In the genomic region with DNA sequence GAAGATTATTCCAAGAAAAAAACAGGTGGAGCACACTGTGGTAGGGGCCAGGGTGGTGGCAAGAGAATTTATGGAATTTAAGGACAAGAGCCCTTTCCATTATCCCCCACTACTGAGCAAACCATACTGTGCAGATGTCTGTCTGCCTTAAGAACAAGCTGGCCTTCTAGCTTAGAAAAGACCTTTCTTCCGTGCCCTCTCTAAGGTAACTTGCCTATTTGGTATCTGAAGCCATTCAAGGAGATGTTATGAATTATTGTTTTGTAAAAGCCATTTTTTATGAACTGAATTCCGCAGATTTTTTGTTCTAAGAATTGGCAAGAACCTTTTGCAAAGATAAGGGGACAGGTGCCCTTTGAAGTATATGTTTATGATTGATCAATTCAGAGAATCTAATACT, we compare ENCODE assay signal across 14 cellular contexts. TPM values are rescaled to one million over a fixed set of nuclear protein-coding genes. Genes with fewer than 3 reads are reported as not detected.
A peak's percentile ranks its signal among the peaks of the same experiment; 100 is the strongest.
DNase-seq lines count a peak whose midpoint lies in the region; ATAC-seq and TF ChIP-seq lines count a peak whose summit lies in the region.
"Had no signal": no experiment of that assay in that cellular context is flagged by ENCODE, and none has a peak within 500 bp of the region (broad histone marks: within the 10 kb centered on the region; RNA-seq: fewer than 3 reads in every experiment).

No MANE protein-coding gene starts in this region.

- CTCF ChIA-PET in CD8-positive, alpha-beta T cell (lab: Charles Lee): interaction anchor here (1.3 kb wide), 1 partner anchor 17 kb away, joined by 3 read pairs; no protein-coding TSS in a partner anchor
- CTCF ChIA-PET in naive thymus-derived CD4-positive, alpha-beta T cell (lab: Charles Lee): interaction anchor here (1.2 kb wide), 1 partner anchor 42 kb away, joined by 3 read pairs; no protein-coding TSS in a partner anchor

- H3K9me3 ChIP-seq in CD4-positive, CD25-positive, alpha-beta regulatory T cell (ENCODE audit: control insufficient read depth in 2 of 2, low read length in 2 of 2): no peaks in the 10 kb centered on the region
- H3K9me3 ChIP-seq in CD8-positive, alpha-beta T cell (ENCODE audit: low read length): no peaks in the 10 kb centered on the region
- no peaks in the 10 kb centered on the region for H3K9me3 ChIP-seq in naive thymus-derived CD4-positive, alpha-beta T cell (ENCODE audit: control insufficient read depth in 2 of 3, low read length in 3 of 3)

- H3K36me3 ChIP-seq in CD4-positive, CD25-positive, alpha-beta regulatory T cell (ENCODE audit: control insufficient read depth, insufficient read depth, low read length): no peaks in the 10 kb centered on the region
- no peaks in the 10 kb centered on the region for H3K36me3 ChIP-seq in CD8-positive, alpha-beta T cell (ENCODE audit: insufficient read depth, low read length)
- H3K36me3 ChIP-seq in naive thymus-derived CD4-positive, alpha-beta T cell (ENCODE audit: control insufficient read depth in 2 of 3, insufficient read depth in 3 of 3, low read length in 3 of 3): no peaks in the 10 kb centered on the region

- intact Hi-C loops in CD8-positive, alpha-beta T cell (cut with DNase I, micrococcal nuclease): loop anchor here in 1 of 2 experiments (2.0 kb wide), 1 partner anchor 13 kb away; no protein-coding TSS in a partner anchor
- intact Hi-C loops in naive thymus-derived CD4-positive, alpha-beta T cell (cut with micrococcal nuclease): loop anchor here (10.0 kb wide), 2 partner anchors 1071 to 1641 kb away; a partner anchor contains a TSS

- H3K4me3 Mint-ChIP-seq in CD4-positive, CD25-positive, alpha-beta regulatory T cell: peak overlapping the region in 3 of 4 donors; percentile 0 to 56 (median 46)
- no peak overlapping the region for H3K4me3 Mint-ChIP-seq in CD8-positive, alpha-beta T cell
- H3K4me3 Mint-ChIP-seq in activated T-helper 17 cell treated with anti-CD3 and anti-CD28 coated beads, Interleukin-2, amount 50 U/mL, for 72 hours: peak overlapping the region; percentile 65
- peak overlapping the region in 3 of 10 donors; percentile 24 to 51 (median 46) for H3K4me3 Mint-ChIP-seq in naive thymus-derived CD4-positive, alpha-beta T cell
- H3K4me3 Mint-ChIP-seq: B cell; CD8-positive, alpha-beta memory T cell had no signal

- no peaks in the 10 kb centered on the region for H3K27me3 ChIP-seq in CD4-positive, CD25-positive, alpha-beta regulatory T cell (ENCODE audit: control insufficient read depth, insufficient read depth, low read length)
- H3K27me3 ChIP-seq in CD8-positive, alpha-beta T cell (ENCODE audit: insufficient read depth, low read length): no peaks in the 10 kb centered on the region
- H3K27me3 ChIP-seq in naive thymus-derived CD4-positive, alpha-beta T cell (ENCODE audit: control insufficient read depth in 2 of 2, insufficient read depth in 2 of 2, low read length in 2 of 2): no peaks in the 10 kb centered on the region

- H3K4me1 ChIP-seq in CD4-positive, CD25-positive, alpha-beta regulatory T cell (ENCODE audit: control insufficient read depth, insufficient read depth, low read length, poor library complexity, severe bottlenecking): peaks cover 52% of the 10 kb centered on the region
- H3K4me1 ChIP-seq in CD8-positive, alpha-beta T cell (ENCODE audit: insufficient read depth, low read length): peaks cover 17% of the 10 kb centered on the region
- H3K4me1 ChIP-seq in naive thymus-derived CD4-positive, alpha-beta T cell (ENCODE audit: control insufficient read depth in 2 of 2, insufficient read depth in 2 of 2, low read length in 2 of 2): peaks cover 0 to 45% of the 10 kb centered on the region in 2 donors

- no peak for TF ChIP-seq CTCF in CD8-positive, alpha-beta T cell (IDR thresholded peaks at IDR 0.05)

- ATAC-seq in CD4-positive, CD25-positive, alpha-beta regulatory T cell (ENCODE audit: low read depth in 2 of 2): peak; percentile 54 to 67
- no peak for ATAC-seq in CD8-positive, alpha-beta T cell
- ATAC-seq in activated T-helper 17 cell treated with anti-CD3 and anti-CD28 coated beads, Interleukin-2, amount 50 U/mL, for 72 hours (replicated peaks): no peak
- ATAC-seq in naive thymus-derived CD4-positive, alpha-beta T cell: no peak
- no peak for ATAC-seq in GM18519 (IDR thresholded peaks at IDR 0.05; ENCODE audit: low FRiP score, unreplicated experiment)
- ATAC-seq: K562 had no signal

- H3K27me3 Mint-ChIP-seq in CD4-positive, CD25-positive, alpha-beta regulatory T cell: no peaks in the 10 kb centered on the region
- no peaks in the 10 kb centered on the region for H3K27me3 Mint-ChIP-seq in CD8-positive, alpha-beta T cell (ENCODE audit: low read depth)
- H3K27me3 Mint-ChIP-seq in activated T-helper 17 cell treated with anti-CD3 and anti-CD28 coated beads, Interleukin-2, amount 50 U/mL, for 72 hours: no peaks in the 10 kb centered on the region
- no peaks in the 10 kb centered on the region for H3K27me3 Mint-ChIP-seq in naive thymus-derived CD4-positive, alpha-beta T cell
- H3K27me3 Mint-ChIP-seq: B cell; CD8-positive, alpha-beta memory T cell had no signal

- peak in 1 of 3 donors; percentile 83 for DNase-seq in CD4-positive, CD25-positive, alpha-beta regulatory T cell
- no peak for DNase-seq in CD8-positive, alpha-beta T cell
- no peak for DNase-seq in naive thymus-derived CD4-positive, alpha-beta T cell
- no peak for DNase-seq in H4 (ENCODE audit: low spot score)
- DNase-seq in NCI-H748 (lab: John Stamatoyannopoulos, UW; ENCODE audit: unreplicated experiment): no peak
- DNase-seq: CD8-positive, alpha-beta memory T cell; NCI-H1092; NCI-H1694 treated with DMSO at 0.1 percent for 48 hours; NCI-H446 treated with DMSO at 0.1 percent for 48 hours; NCI-H82 had no signal

- H3K27ac Mint-ChIP-seq in CD4-positive, CD25-positive, alpha-beta regulatory T cell: peak overlapping the region; percentile 63 to 96 (median 95)
- H3K27ac Mint-ChIP-seq in CD8-positive, alpha-beta T cell: peak overlapping the region; percentile 22
- peak overlapping the region; percentile 94 for H3K27ac Mint-ChIP-seq in activated T-helper 17 cell treated with anti-CD3 and anti-CD28 coated beads, Interleukin-2, amount 50 U/mL, for 72 hours
- H3K27ac Mint-ChIP-seq in naive thymus-derived CD4-positive, alpha-beta T cell: peak overlapping the region in 8 of 9 donors; percentile 68 to 99 (median 90)
- H3K27ac Mint-ChIP-seq: B cell had no signal

- H3K4me1 Mint-ChIP-seq in CD4-positive, CD25-positive, alpha-beta regulatory T cell: peaks cover 45 to 68% (median 52%) of the 10 kb centered on the region in 4 donors
- peaks cover 48% of the 10 kb centered on the region for H3K4me1 Mint-ChIP-seq in CD8-positive, alpha-beta T cell (ENCODE audit: low read depth)
- peaks cover 43% of the 10 kb centered on the region for H3K4me1 Mint-ChIP-seq in activated T-helper 17 cell treated with anti-CD3 and anti-CD28 coated beads, Interleukin-2, amount 50 U/mL, for 72 hours
- peaks cover 21 to 65% (median 55%) of the 10 kb centered on the region in 7 donors for H3K4me1 Mint-ChIP-seq in naive thymus-derived CD4-positive, alpha-beta T cell
- H3K4me1 Mint-ChIP-seq: B cell had no signal

- H3K4me3 ChIP-seq in CD4-positive, CD25-positive, alpha-beta regulatory T cell (ENCODE audit: low read depth, low read length): no peak overlapping the region
- no peak overlapping the region for H3K4me3 ChIP-seq in CD8-positive, alpha-beta T cell (ENCODE audit: low read depth, low read length)
- no peak overlapping the region for H3K4me3 ChIP-seq in naive thymus-derived CD4-positive, alpha-beta T cell (ENCODE audit: low read length)
- H3K4me3 ChIP-seq: K562 had no signal

- H3K36me3 Mint-ChIP-seq in CD4-positive, CD25-positive, alpha-beta regulatory T cell: peaks cover 4% of the 10 kb centered on the region
- H3K36me3 Mint-ChIP-seq in CD8-positive, alpha-beta T cell: peaks cover 10% of the 10 kb centered on the region
- peaks cover 6% of the 10 kb centered on the region for H3K36me3 Mint-ChIP-seq in activated T-helper 17 cell treated with anti-CD3 and anti-CD28 coated beads, Interleukin-2, amount 50 U/mL, for 72 hours (ENCODE audit: low read depth)
- peaks cover 0 to 21% (median 12%) of the 10 kb centered on the region in 5 donors for H3K36me3 Mint-ChIP-seq in naive thymus-derived CD4-positive, alpha-beta T cell

- POLR2A ChIA-PET in CD8-positive, alpha-beta T cell (lab: Charles Lee): interaction anchor here (0.6 kb wide), 1 partner anchor 14 kb away, joined by 3 read pairs; no protein-coding TSS in a partner anchor
- POLR2A ChIA-PET in naive thymus-derived CD4-positive, alpha-beta T cell (lab: Charles Lee): interaction anchor here (0.6 to 2.3 kb wide), 3 partner anchors 21 to 59 kb away, joined by 3 to 6 read pairs (median 3); a partner anchor contains a TSS

- H3K27ac ChIP-seq in CD4-positive, CD25-positive, alpha-beta regulatory T cell (ENCODE audit: insufficient read depth, low read length, poor library complexity, severe bottlenecking): peak overlapping the region; percentile 55
- H3K27ac ChIP-seq in CD8-positive, alpha-beta T cell (ENCODE audit: low read depth, low read length): no peak overlapping the region
- H3K27ac ChIP-seq in naive thymus-derived CD4-positive, alpha-beta T cell (ENCODE audit: low read depth, low read length): peak overlapping the region; percentile 38

- H3K9me3 Mint-ChIP-seq in CD4-positive, CD25-positive, alpha-beta regulatory T cell: peaks cover 0 to 4% (median 0%) of the 10 kb centered on the region in 7 donors
- H3K9me3 Mint-ChIP-seq in CD8-positive, alpha-beta T cell: no peaks in the 10 kb centered on the region
- no peaks in the 10 kb centered on the region for H3K9me3 Mint-ChIP-seq in activated T-helper 17 cell treated with anti-CD3 and anti-CD28 coated beads, Interleukin-2, amount 50 U/mL, for 72 hours
- peaks cover 0 to 9% (median under 1%) of the 10 kb centered on the region in 11 donors for H3K9me3 Mint-ChIP-seq in naive thymus-derived CD4-positive, alpha-beta T cell

RNA-seq across cellular contexts. Expression of a gene that starts 20.9 kb away (rescaled TPM):
- total RNA-seq in CD4-positive, CD25-positive, alpha-beta regulatory T cell: 16.8 TPM
- 10 to 100 TPM in 1 of 4 donors, 1 to 10 TPM in 3; 6.5 to 11.9 (median 7.9) TPM for polyA plus RNA-seq in CD4-positive, CD25-positive, alpha-beta regulatory T cell
- 10 to 100 TPM in 1 of 2 experiments, 1 to 10 TPM in 1; 8.2 to 10.4 TPM for total RNA-seq in CD8-positive, alpha-beta T cell
- total RNA-seq in activated T-helper 17 cell treated with anti-CD3 and anti-CD28 coated beads, Interleukin-2, amount 50 U/mL, for 72 hours: 10 to 100 TPM in 1 of 2 donors, 1 to 10 TPM in 1; 8.0 to 11.8 TPM
- total RNA-seq in naive thymus-derived CD4-positive, alpha-beta T cell: 1 to 10 TPM; 5.2 to 9.6 (median 7.1) TPM
- polyA plus RNA-seq in naive thymus-derived CD4-positive, alpha-beta T cell: 1 to 10 TPM; 3.8 to 9.8 TPM
- total RNA-seq in H4 (2014; rRNA removed; shearing (Covaris generic)): 0.52 TPM in 1 of 2 replicates, not detected in the other

Comparison
In these comparisons a context has a peak if more than half of its experiments do, and no peak if none do; other contexts are left out.
1. ATAC-seq: peak in CD4-positive, CD25-positive, alpha-beta regulatory T cell (2 of 2); none in CD8-positive, alpha-beta T cell (single experiment), activated T-helper 17 cell treated with anti-CD3 and anti-CD28 coated beads, Interleukin-2, amount 50 U/mL, for 72 hours (single experiment), naive thymus-derived CD4-positive, alpha-beta T cell (single experiment) and GM18519 (single experiment).
2. H3K27ac Mint-ChIP-seq: peak in every context shown above with its lines; median percentile 95 in CD4-positive, CD25-positive, alpha-beta regulatory T cell; 94 in activated T-helper 17 cell treated with anti-CD3 and anti-CD28 coated beads, Interleukin-2, amount 50 U/mL, for 72 hours; 90 in naive thymus-derived CD4-positive, alpha-beta T cell; 22 in CD8-positive, alpha-beta T cell.